1 cellular context compared by ENCODE assay signal in genomic region chr3:169945313-169945712, GRCh38.
TF ChIP-seq lines count a peak whose summit lies in the region.

No MANE protein-coding gene starts in this region.

TF ChIP-seq in K562, 482 proteins besides CTCF, POLR2A, EP300 and RAD21 (continued from another document and continues in another):
- TF ChIP-seq ZEB2 (IDR thresholded peaks at IDR 0.05) (0 out of 2 replicates have a peak, but pooled peaks have one; percentile 15), MYC (IDR thresholded peaks at IDR 0.05; ENCODE audit: low read depth, low read length) (peak; percentile 40; the same call in 1 of the 2 replicates), MYC (CRISPR knock-in tag; IDR thresholded peaks at IDR 0.05; ENCODE audit: borderline replicate concordance, low read depth) (no peak), CHD2 (IDR thresholded peaks at IDR 0.05; ENCODE audit: low read depth, low read length) (peak; percentile 65; the same call in 1 of the 2 replicates), NFE2 (IDR thresholded peaks at IDR 0.05; ENCODE audit: low read depth) (peak; percentile 95), SP2 (IDR thresholded peaks at IDR 0.05; ENCODE audit: extremely low read depth, low read depth, low read length, poor library complexity, severe bottlenecking) (no peak), TFE3 (CRISPR knock-in tag; IDR thresholded peaks at IDR 0.05) (peak; percentile 48), NEUROD1 (IDR thresholded peaks at IDR 0.05; ENCODE audit: borderline replicate concordance, low read depth, low read length, partially characterized antibody) (peak; percentile 29), MAZ (CRISPR knock-in tag; conservative IDR thresholded peaks at IDR 0.05 in 1 of 2, IDR thresholded peaks at IDR 0.05 in 1 of 2) (peak; percentile 41 to 71; a peak in 2 of 4 replicates), BHLHE40 (IDR thresholded peaks at IDR 0.05; ENCODE audit: low read length) (peak; percentile 99), MEIS2 (IDR thresholded peaks at IDR 0.05; ENCODE audit: partially characterized antibody) (peak; percentile 32), L3MBTL2 (IDR thresholded peaks at IDR 0.05) (0 out of 2 replicates have a peak, but pooled peaks have one; percentile 31), CC2D1A (IDR thresholded peaks at IDR 0.05) (peak; percentile 30; the same call in 1 of the 2 replicates), RFX1 (IDR thresholded peaks at IDR 0.05) (no peak), MTA1 (IDR thresholded peaks at IDR 0.05; ENCODE audit: borderline replicate concordance) (no peak), SMARCA4 (IDR thresholded peaks at IDR 0.05) (peak; percentile 70), CREB1 (IDR thresholded peaks at IDR 0.05) (peak; percentile 70; the same call in 1 of the 2 replicates), CREB1 (CRISPR knock-in tag; IDR thresholded peaks at IDR 0.05) (peak; percentile 54; the same call in 1 of the 2 replicates), ZNF592 (IDR thresholded peaks at IDR 0.05) (peak; percentile 38; the same call in 1 of the 2 replicates), TEAD4 (IDR thresholded peaks at IDR 0.05; ENCODE audit: low read length) (peak; percentile 48; the same call in 1 of the 2 replicates), TEAD4 (CRISPR knock-in tag; IDR thresholded peaks at IDR 0.05; ENCODE audit: borderline replicate concordance) (no peak), DACH1 (IDR thresholded peaks at IDR 0.05; ENCODE audit: partially characterized antibody) (peak; percentile 56), DPF2 (IDR thresholded peaks at IDR 0.05) (peak; percentile 61), ATF7 (IDR thresholded peaks at IDR 0.05) (peak; percentile 87), ZNF274 (IDR thresholded peaks at IDR 0.05; ENCODE audit: borderline replicate concordance, low read depth, low read length) (no peak), SMARCE1 (IDR thresholded peaks at IDR 0.05) (peak; percentile 45; the same call in 1 of the 2 replicates), JUND (IDR thresholded peaks at IDR 0.05; ENCODE audit: borderline replicate concordance, low read depth, low read length) (peak; percentile 73), JUND (tag; IDR thresholded peaks at IDR 0.05; ENCODE audit: borderline replicate concordance, low read depth, low read length) (peak; percentile 63; the same call in 2 of the 3 replicates), NR2C1 (IDR thresholded peaks at IDR 0.05) (no peak), NR2C1 (tag; IDR thresholded peaks at IDR 0.05) (no peak), C11orf30 (IDR thresholded peaks at IDR 0.05; ENCODE audit: low read depth) (peak; percentile 76), HSF4 (CRISPR knock-in tag; IDR thresholded peaks at IDR 0.05; ENCODE audit: borderline replicate concordance) (no peak), CBFA2T2 (conservative IDR thresholded peaks at IDR 0.05) (no peak), PHB2 (IDR thresholded peaks at IDR 0.05; ENCODE audit: low read depth) (no peak), RCOR1 (IDR thresholded peaks at IDR 0.05; ENCODE audit: borderline replicate concordance in 1 of 2, low read depth in 2 of 2, low read length in 2 of 2) (peak in 1 of 2 experiments; percentile 69; a peak in 1 of 4 replicates), ZBTB7A (IDR thresholded peaks at IDR 0.05; ENCODE audit: borderline replicate concordance, control insufficient read depth, low read depth, low read length) (no peak), MTA3 (IDR thresholded peaks at IDR 0.05; ENCODE audit: borderline replicate concordance) (0 out of 2 replicates have a peak, but pooled peaks have one; percentile 31)
- TF ChIP-seq, protein P1, sequence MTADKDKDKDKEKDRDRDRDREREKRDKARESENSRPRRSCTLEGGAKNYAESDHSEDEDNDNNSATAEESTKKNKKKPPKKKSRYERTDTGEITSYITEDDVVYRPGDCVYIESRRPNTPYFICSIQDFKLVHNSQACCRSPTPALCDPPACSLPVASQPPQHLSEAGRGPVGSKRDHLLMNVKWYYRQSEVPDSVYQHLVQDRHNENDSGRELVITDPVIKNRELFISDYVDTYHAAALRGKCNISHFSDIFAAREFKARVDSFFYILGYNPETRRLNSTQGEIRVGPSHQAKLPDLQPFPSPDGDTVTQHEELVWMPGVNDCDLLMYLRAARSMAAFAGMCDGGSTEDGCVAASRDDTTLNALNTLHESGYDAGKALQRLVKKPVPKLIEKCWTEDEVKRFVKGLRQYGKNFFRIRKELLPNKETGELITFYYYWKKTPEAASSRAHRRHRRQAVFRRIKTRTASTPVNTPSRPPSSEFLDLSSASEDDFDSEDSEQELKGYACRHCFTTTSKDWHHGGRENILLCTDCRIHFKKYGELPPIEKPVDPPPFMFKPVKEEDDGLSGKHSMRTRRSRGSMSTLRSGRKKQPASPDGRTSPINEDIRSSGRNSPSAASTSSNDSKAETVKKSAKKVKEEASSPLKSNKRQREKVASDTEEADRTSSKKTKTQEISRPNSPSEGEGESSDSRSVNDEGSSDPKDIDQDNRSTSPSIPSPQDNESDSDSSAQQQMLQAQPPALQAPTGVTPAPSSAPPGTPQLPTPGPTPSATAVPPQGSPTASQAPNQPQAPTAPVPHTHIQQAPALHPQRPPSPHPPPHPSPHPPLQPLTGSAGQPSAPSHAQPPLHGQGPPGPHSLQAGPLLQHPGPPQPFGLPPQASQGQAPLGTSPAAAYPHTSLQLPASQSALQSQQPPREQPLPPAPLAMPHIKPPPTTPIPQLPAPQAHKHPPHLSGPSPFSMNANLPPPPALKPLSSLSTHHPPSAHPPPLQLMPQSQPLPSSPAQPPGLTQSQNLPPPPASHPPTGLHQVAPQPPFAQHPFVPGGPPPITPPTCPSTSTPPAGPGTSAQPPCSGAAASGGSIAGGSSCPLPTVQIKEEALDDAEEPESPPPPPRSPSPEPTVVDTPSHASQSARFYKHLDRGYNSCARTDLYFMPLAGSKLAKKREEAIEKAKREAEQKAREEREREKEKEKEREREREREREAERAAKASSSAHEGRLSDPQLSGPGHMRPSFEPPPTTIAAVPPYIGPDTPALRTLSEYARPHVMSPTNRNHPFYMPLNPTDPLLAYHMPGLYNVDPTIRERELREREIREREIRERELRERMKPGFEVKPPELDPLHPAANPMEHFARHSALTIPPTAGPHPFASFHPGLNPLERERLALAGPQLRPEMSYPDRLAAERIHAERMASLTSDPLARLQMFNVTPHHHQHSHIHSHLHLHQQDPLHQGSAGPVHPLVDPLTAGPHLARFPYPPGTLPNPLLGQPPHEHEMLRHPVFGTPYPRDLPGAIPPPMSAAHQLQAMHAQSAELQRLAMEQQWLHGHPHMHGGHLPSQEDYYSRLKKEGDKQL (CRISPR knock-in tag; IDR thresholded peaks at IDR 0.05; ENCODE audit: borderline replicate concordance) = no peak
- TF ChIP-seq, protein P2, sequence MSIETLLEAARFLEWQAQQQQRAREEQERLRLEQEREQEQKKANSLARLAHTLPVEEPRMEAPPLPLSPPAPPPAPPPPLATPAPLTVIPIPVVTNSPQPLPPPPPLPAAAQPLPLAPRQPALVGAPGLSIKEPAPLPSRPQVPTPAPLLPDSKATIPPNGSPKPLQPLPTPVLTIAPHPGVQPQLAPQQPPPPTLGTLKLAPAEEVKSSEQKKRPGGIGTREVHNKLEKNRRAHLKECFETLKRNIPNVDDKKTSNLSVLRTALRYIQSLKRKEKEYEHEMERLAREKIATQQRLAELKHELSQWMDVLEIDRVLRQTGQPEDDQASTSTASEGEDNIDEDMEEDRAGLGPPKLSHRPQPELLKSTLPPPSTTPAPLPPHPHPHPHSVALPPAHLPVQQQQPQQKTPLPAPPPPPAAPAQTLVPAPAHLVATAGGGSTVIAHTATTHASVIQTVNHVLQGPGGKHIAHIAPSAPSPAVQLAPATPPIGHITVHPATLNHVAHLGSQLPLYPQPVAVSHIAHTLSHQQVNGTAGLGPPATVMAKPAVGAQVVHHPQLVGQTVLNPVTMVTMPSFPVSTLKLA (conservative IDR thresholded peaks at IDR 0.05) = peak in 1 of 2 experiments; percentile 41; a peak in 2 of 4 replicates
